In genomic region chr1:21725738-21726392, GRCh38 we compare ENCODE assay signal across 17 cellular contexts. TPM values are rescaled to one million over a fixed set of nuclear protein-coding genes. Genes with fewer than 3 reads are reported as not detected.
DNase-seq lines count a peak whose midpoint lies in the region; ATAC-seq and TF ChIP-seq lines count a peak whose summit lies in the region.
"Had no signal": no experiment of that assay in that cellular context is flagged by ENCODE, and none has a peak within 500 bp of the region (broad histone marks: within the 10 kb centered on the region; RNA-seq: fewer than 3 reads in every experiment).

No MANE protein-coding gene starts in this region.

- H3K9me3 ChIP-seq in HUES48 (ENCODE audit: control insufficient read depth, insufficient read depth, low read length) (no peaks in the 10 kb centered on the region), endodermal cell (ENCODE audit: control insufficient read depth, low read length) (no peaks in the 10 kb centered on the region), neural progenitor cell (ENCODE audit: low read depth) (no peaks in the 10 kb centered on the region)
- H3K9me3 ChIP-seq: BE2C had no signal

- no peaks in the 10 kb centered on the region for H3K9me3 Mint-ChIP-seq in activated T-helper 17 cell treated with anti-CD3 and anti-CD28 coated beads, Interleukin-2, amount 50 U/mL, for 72 hours
- H3K9me3 Mint-ChIP-seq in endodermal cell, result no peaks in the 10 kb centered on the region
- H3K9me3 Mint-ChIP-seq in neural progenitor cell, result no peaks in the 10 kb centered on the region
- H3K9me3 Mint-ChIP-seq: CD8-positive, alpha-beta memory T cell had no signal

- H3K9ac ChIP-seq in HUES48 (ENCODE audit: low read depth, low read length) (no peak overlapping the region), endodermal cell (ENCODE audit: extremely low read depth, low read length, poor library complexity, severe bottlenecking) (no peak overlapping the region), neural progenitor cell (peak overlapping the region; percentile 33)
- H3K9ac ChIP-seq: KMS-11 had no signal

- peaks cover 98% of the 10 kb centered on the region for H3K36me3 Mint-ChIP-seq in activated T-helper 17 cell treated with anti-CD3 and anti-CD28 coated beads, Interleukin-2, amount 50 U/mL, for 72 hours (ENCODE audit: low read depth)
- H3K36me3 Mint-ChIP-seq in endodermal cell (ENCODE audit: low read depth), result peaks cover 57% of the 10 kb centered on the region
- peaks cover 14% of the 10 kb centered on the region for H3K36me3 Mint-ChIP-seq in neural progenitor cell

- no peaks in the 10 kb centered on the region for H3K4me1 ChIP-seq in HUES48 (ENCODE audit: control insufficient read depth, insufficient read depth, low read length)
- H3K4me1 ChIP-seq in endodermal cell (ENCODE audit: control insufficient read depth, insufficient read depth, low read length), result no peaks in the 10 kb centered on the region
- H3K4me1 ChIP-seq in neural progenitor cell, result peaks cover 10% of the 10 kb centered on the region
- H3K4me1 ChIP-seq: BE2C had no signal

- DNase-seq in endodermal cell (no peak), neural progenitor cell (ENCODE audit: low spot score) (peak; percentile 59), pons (ENCODE audit: low spot score) (no peak), GM20000 (ENCODE audit: low spot score) (no peak), activated gamma-delta T cell (lab: John Stamatoyannopoulos, UW) (no peak)
- DNase-seq: BE2C; CD8-positive, alpha-beta memory T cell; DMS 273 treated with DMSO at 0.1 percent for 48 hours; NCI-H1092 treated with DMSO at 0.1 percent for 48 hours; NCI-H1694 treated with DMSO at 0.1 percent for 48 hours; NCI-H345; NCI-H69 had no signal

- H3K27ac Mint-ChIP-seq in activated T-helper 17 cell treated with anti-CD3 and anti-CD28 coated beads, Interleukin-2, amount 50 U/mL, for 72 hours, result peak overlapping the region; percentile 28
- H3K27ac Mint-ChIP-seq in endodermal cell (no peak overlapping the region), neural progenitor cell (no peak overlapping the region)

- no peak overlapping the region for H2AFZ ChIP-seq in neural progenitor cell (replicated peaks)

- no peaks in the 10 kb centered on the region for H3K4me1 Mint-ChIP-seq in activated T-helper 17 cell treated with anti-CD3 and anti-CD28 coated beads, Interleukin-2, amount 50 U/mL, for 72 hours
- H3K4me1 Mint-ChIP-seq in endodermal cell (no peaks in the 10 kb centered on the region), neural progenitor cell (peaks cover 12% of the 10 kb centered on the region)

- no peaks in the 10 kb centered on the region for H3K27me3 ChIP-seq in HUES48 (ENCODE audit: control insufficient read depth, insufficient read depth, low read length)
- no peaks in the 10 kb centered on the region for H3K27me3 ChIP-seq in endodermal cell (ENCODE audit: control insufficient read depth, insufficient read depth, low read length, poor library complexity, severe bottlenecking)
- no peaks in the 10 kb centered on the region for H3K27me3 ChIP-seq in neural progenitor cell
- H3K27me3 ChIP-seq: BE2C had no signal

- TF ChIP-seq CTCF in endodermal cell (conservative IDR thresholded peaks at IDR 0.05) (no peak), neural progenitor cell (IDR thresholded peaks at IDR 0.05) (no peak), GM20000 (IDR thresholded peaks at IDR 0.05; ENCODE audit: extremely low read depth, missing control alignments) (no peak)

- ATAC-seq in activated T-helper 17 cell treated with anti-CD3 and anti-CD28 coated beads, Interleukin-2, amount 50 U/mL, for 72 hours (replicated peaks), result no peak
- no peak for ATAC-seq in GM21390 (IDR thresholded peaks at IDR 0.05; ENCODE audit: unreplicated experiment)

- H3K4me3 Mint-ChIP-seq in activated T-helper 17 cell treated with anti-CD3 and anti-CD28 coated beads, Interleukin-2, amount 50 U/mL, for 72 hours, result no peak overlapping the region
- H3K4me3 Mint-ChIP-seq in endodermal cell (no peak overlapping the region), neural progenitor cell (no peak overlapping the region)
- H3K4me3 Mint-ChIP-seq: CD8-positive, alpha-beta memory T cell had no signal

- 82% methylated on average over 1 of the region's 1 CpG; no CpG with 5 or more reads in 1 of the 2 experiments for WGBS in endodermal cell (ENCODE audit: insufficient coverage in 1 of 2, insufficient read length in 1 of 2), 2 experiments

- no peaks in the 10 kb centered on the region for H3K79me2 ChIP-seq in neural progenitor cell (ENCODE audit: low read depth)

- H3K4me2 ChIP-seq in neural progenitor cell, result peak overlapping the region; percentile 5
- H3K4me2 ChIP-seq: KMS-11 had no signal

- H3K4me3 ChIP-seq in HUES48 (ENCODE audit: low read depth, low read length) (no peak overlapping the region), endodermal cell (ENCODE audit: low read length) (no peak overlapping the region), neural progenitor cell (no peak overlapping the region)

- H3K27ac ChIP-seq in HUES48 (ENCODE audit: low read depth, low read length) (peak overlapping the region; percentile 31), endodermal cell (ENCODE audit: low read depth, low read length) (peak overlapping the region; percentile 59), neural progenitor cell (no peak overlapping the region)
- H3K27ac ChIP-seq: KMS-11 had no signal

- H3F3A ChIP-seq in neural progenitor cell (ENCODE audit: low read depth), result peaks cover 15% of the 10 kb centered on the region

- no peaks in the 10 kb centered on the region for H3K27me3 Mint-ChIP-seq in activated T-helper 17 cell treated with anti-CD3 and anti-CD28 coated beads, Interleukin-2, amount 50 U/mL, for 72 hours
- H3K27me3 Mint-ChIP-seq in endodermal cell (ENCODE audit: insufficient read depth) (no peaks in the 10 kb centered on the region), neural progenitor cell (ENCODE audit: insufficient read depth, low read depth) (no peaks in the 10 kb centered on the region)

- peaks cover 84% of the 10 kb centered on the region for H3K36me3 ChIP-seq in HUES48 (ENCODE audit: control insufficient read depth, insufficient read depth, low read length)
- peaks cover 64% of the 10 kb centered on the region for H3K36me3 ChIP-seq in endodermal cell (ENCODE audit: control insufficient read depth, insufficient read depth, low read length)
- H3K36me3 ChIP-seq in neural progenitor cell, result peaks cover 13% of the 10 kb centered on the region
- H3K36me3 ChIP-seq: BE2C had no signal

- H4K20me1 ChIP-seq in neural progenitor cell (ENCODE audit: low read depth), result peaks cover 12% of the 10 kb centered on the region

RNA-seq across cellular contexts. Expression of gene RAP1GAP, which starts 56.7 kb away (rescaled TPM):
- 1 to 10 TPM in 1 of 2 donors, under 1 TPM in 1; 0.45 to 6.0 TPM for total RNA-seq in activated T-helper 17 cell treated with anti-CD3 and anti-CD28 coated beads, Interleukin-2, amount 50 U/mL, for 72 hours
- total RNA-seq in endodermal cell (1 to 10 TPM; 8.0 to 8.2 TPM), neural progenitor cell (ENCODE audit: low replicate concordance) (2.6 and 3.9 TPM in 2 replicates)
- 5.2 TPM for polyA plus RNA-seq in endodermal cell (2013, experiment 1 of 2)
- polyA plus RNA-seq in endodermal cell (2013, experiment 2 of 2), result 5.8 TPM
- total RNA-seq: MCF 10A had no signal
- polyA plus RNA-seq: CD8-positive, alpha-beta memory T cell had no signal

RNA-seq across cellular contexts. Expression of gene USP48, which starts 57.1 kb away (rescaled TPM):
- total RNA-seq in activated T-helper 17 cell treated with anti-CD3 and anti-CD28 coated beads, Interleukin-2, amount 50 U/mL, for 72 hours, result 100 to 1,000 TPM; 107 to 209 TPM
- 10 to 100 TPM; 73.8 to 78.6 TPM for total RNA-seq in endodermal cell
- 47.3 TPM for polyA plus RNA-seq in endodermal cell (2013, experiment 1 of 2)
- 44.4 TPM for polyA plus RNA-seq in endodermal cell (2013, experiment 2 of 2)
- total RNA-seq in neural progenitor cell (ENCODE audit: low replicate concordance), result 34.5 and 50.3 TPM in 2 replicates
